ENCODE assay signal across 15 cellular contexts in the genomic region with DNA sequence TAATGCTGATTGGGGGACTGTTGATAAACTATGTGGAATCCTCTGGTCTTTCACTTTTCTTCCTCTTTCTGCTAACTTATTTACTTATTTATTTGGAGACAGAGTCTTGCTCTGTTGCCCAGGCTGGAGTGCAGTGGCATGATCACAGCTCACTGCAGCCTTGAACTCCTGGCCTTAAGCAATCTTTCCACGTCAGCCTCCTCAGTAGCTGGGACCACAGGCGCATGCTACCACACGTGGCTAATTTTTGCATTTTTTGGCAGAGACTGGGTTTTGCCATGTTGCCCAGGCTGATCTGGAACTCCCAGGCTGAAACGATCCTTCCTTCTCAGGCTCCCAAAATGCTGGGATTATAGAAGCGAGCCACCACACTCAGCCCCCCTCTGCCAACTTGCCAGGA.
DNase-seq lines count a peak whose midpoint lies in the region; ATAC-seq and TF ChIP-seq lines count a peak whose summit lies in the region.
"Had no signal": no experiment of that assay in that cellular context is flagged by ENCODE, and none has a peak within 500 bp of the region (broad histone marks: within the 10 kb centered on the region; RNA-seq: fewer than 3 reads in every experiment).

No MANE protein-coding gene starts in this region.

- H3K4me3 Mint-ChIP-seq in activated naive CD4-positive, alpha-beta T cell treated with anti-CD3 and anti-CD28 coated beads for 36 hours, result no peak overlapping the region
- H3K4me3 Mint-ChIP-seq in dendritic cell treated with granulocyte-macrophage colony-stimulating factor and Interleukin-4, amounts not matched to agents 40 ng/mL and 50 ng/mL, for 4 days, result no peak overlapping the region

- H3K27ac ChIP-seq in DOHH2 (ENCODE audit: low read depth, low read length) (0 out of 2 replicates have a peak overlapping the region, but pooled peaks have one; percentile 8), osteoblast (ENCODE audit: low read depth, low read length) (peak overlapping the region; percentile 6)
- H3K27ac ChIP-seq: HL-60 had no signal

- peaks cover 65% of the 10 kb centered on the region for H3F3A ChIP-seq in DOHH2 (ENCODE audit: control insufficient read depth, insufficient read depth)

- peaks cover 29% of the 10 kb centered on the region for H3K4me1 Mint-ChIP-seq in activated naive CD4-positive, alpha-beta T cell treated with anti-CD3 and anti-CD28 coated beads for 36 hours (ENCODE audit: low read depth)
- peaks cover 11% of the 10 kb centered on the region for H3K4me1 Mint-ChIP-seq in dendritic cell treated with granulocyte-macrophage colony-stimulating factor and Interleukin-4, amounts not matched to agents 40 ng/mL and 50 ng/mL, for 4 days (ENCODE audit: low read depth)

- no peak overlapping the region for H3K4me3 ChIP-seq in DOHH2 (ENCODE audit: low read length)
- H3K4me3 ChIP-seq in osteoblast (ENCODE audit: insufficient read depth, low read length), result no peak overlapping the region

- CTCF ChIA-PET in activated naive CD4-positive, alpha-beta T cell treated with anti-CD3 and anti-CD28 coated beads for 36 hours (lab: Charles Lee), result interaction anchor here (1.3 kb wide), 1 partner anchor 10 kb away, joined by 6 read pairs; no protein-coding TSS in a partner anchor

- H3K79me2 ChIP-seq in DOHH2 (ENCODE audit: control insufficient read depth, low read length) (peaks cover 100% of the 10 kb centered on the region), osteoblast (ENCODE audit: insufficient read depth, low read length) (no peaks in the 10 kb centered on the region)

- H3K27ac Mint-ChIP-seq in activated naive CD4-positive, alpha-beta T cell treated with anti-CD3 and anti-CD28 coated beads for 36 hours, result peak overlapping the region; percentile 65
- H3K27ac Mint-ChIP-seq in dendritic cell treated with granulocyte-macrophage colony-stimulating factor and Interleukin-4, amounts not matched to agents 40 ng/mL and 50 ng/mL, for 4 days, result peak overlapping the region; percentile 1

- intact Hi-C loops in activated naive CD4-positive, alpha-beta T cell treated with anti-CD3 and anti-CD28 coated beads for 36 hours (cut with micrococcal nuclease), result no loop called here
- intact Hi-C loops in dendritic cell treated with granulocyte-macrophage colony-stimulating factor and Interleukin-4, amounts not matched to agents 40 ng/mL and 50 ng/mL, for 4 days (cut with micrococcal nuclease), result no loop called here

- peaks cover 100% of the 10 kb centered on the region for H3K36me3 ChIP-seq in DOHH2 (ENCODE audit: control insufficient read depth, low read length)
- peaks cover 6% of the 10 kb centered on the region for H3K36me3 ChIP-seq in osteoblast (ENCODE audit: insufficient read depth, low read length)

- no peaks in the 10 kb centered on the region for H3K27me3 ChIP-seq in DOHH2 (ENCODE audit: control insufficient read depth, low read length)
- no peaks in the 10 kb centered on the region for H3K27me3 ChIP-seq in osteoblast (ENCODE audit: insufficient read depth, low read length)

- H3K9me3 ChIP-seq in DOHH2 (ENCODE audit: control insufficient read depth, insufficient read depth, low read length) (no peaks in the 10 kb centered on the region), osteoblast (ENCODE audit: low read depth, low read length) (no peaks in the 10 kb centered on the region)

- H3K9me2 ChIP-seq in DOHH2 (replicated peaks; ENCODE audit: control insufficient read depth, low read length), result no peaks in the 10 kb centered on the region

- peaks cover 43% of the 10 kb centered on the region for H3K36me3 Mint-ChIP-seq in activated naive CD4-positive, alpha-beta T cell treated with anti-CD3 and anti-CD28 coated beads for 36 hours (ENCODE audit: low read depth)
- H3K36me3 Mint-ChIP-seq in dendritic cell treated with granulocyte-macrophage colony-stimulating factor and Interleukin-4, amounts not matched to agents 40 ng/mL and 50 ng/mL, for 4 days (ENCODE audit: low read depth), result peaks cover 96% of the 10 kb centered on the region

- H3K4me1 ChIP-seq in DOHH2 (ENCODE audit: control insufficient read depth, low read length), result peaks cover 85% of the 10 kb centered on the region
- H3K4me1 ChIP-seq in osteoblast (ENCODE audit: insufficient read depth, low read length), result peaks cover 13% of the 10 kb centered on the region

- DNase-seq in activated naive CD4-positive, alpha-beta T cell treated with anti-CD3 and anti-CD28 coated beads for 36 hours, result no peak
- no peak for DNase-seq in activated naive CD4-positive, alpha-beta T cell (lab: John Stamatoyannopoulos, UW)
- DNase-seq in osteoblast (ENCODE audit: insufficient read length, low spot score, missing footprints) (no peak), NCI-H446 (lab: John Stamatoyannopoulos, UW) (no peak)
- DNase-seq: AML-193, KBM-7, NCI-H1092, NCI-H1694 treated with DMSO at 0.1 percent for 48 hours, NCI-H446 treated with DMSO at 0.1 percent for 48 hours, NCI-H774 had no signal

- H3K27me3 Mint-ChIP-seq in activated naive CD4-positive, alpha-beta T cell treated with anti-CD3 and anti-CD28 coated beads for 36 hours (ENCODE audit: low read depth), result no peaks in the 10 kb centered on the region
- no peaks in the 10 kb centered on the region for H3K27me3 Mint-ChIP-seq in dendritic cell treated with granulocyte-macrophage colony-stimulating factor and Interleukin-4, amounts not matched to agents 40 ng/mL and 50 ng/mL, for 4 days

- TF ChIP-seq CTCF in DOHH2 (IDR thresholded peaks at IDR 0.05; ENCODE audit: low read depth, low read length, poor library complexity, severe bottlenecking) (no peak), osteoblast (IDR thresholded peaks at IDR 0.05; ENCODE audit: extremely low read depth, low read depth, low read length) (no peak)

- no peak for ATAC-seq in HG03565 (IDR thresholded peaks at IDR 0.05; ENCODE audit: unreplicated experiment)
- no peak for ATAC-seq in GM18867 (IDR thresholded peaks at IDR 0.05; ENCODE audit: unreplicated experiment)

- H4K20me1 ChIP-seq in DOHH2 (ENCODE audit: control insufficient read depth, insufficient read depth, low read depth, low read length), result peaks cover 3% of the 10 kb centered on the region; the same call in 1 of the 2 replicates
- H4K20me1 ChIP-seq in osteoblast (ENCODE audit: insufficient read depth, low read length), result no peaks in the 10 kb centered on the region

- H2AFZ ChIP-seq in osteoblast (ENCODE audit: low read length), result no peak overlapping the region

- no peak overlapping the region for H3K4me2 ChIP-seq in DOHH2 (ENCODE audit: low read length)
- H3K4me2 ChIP-seq in osteoblast (ENCODE audit: insufficient read depth, low read length), result peak overlapping the region; percentile 59

- no peaks in the 10 kb centered on the region for H3K9me3 Mint-ChIP-seq in activated naive CD4-positive, alpha-beta T cell treated with anti-CD3 and anti-CD28 coated beads for 36 hours
- H3K9me3 Mint-ChIP-seq in dendritic cell treated with granulocyte-macrophage colony-stimulating factor and Interleukin-4, amounts not matched to agents 40 ng/mL and 50 ng/mL, for 4 days, result no peaks in the 10 kb centered on the region
